9 cellular contexts compared by ENCODE assay signal in genomic region chr16:661184-661821, GRCh38. TPM values are rescaled to one million over a fixed set of nuclear protein-coding genes. Genes with fewer than 3 reads are reported as not detected.
DNase-seq lines count a peak whose midpoint lies in the region; ATAC-seq and TF ChIP-seq lines count a peak whose summit lies in the region.
"Had no signal": no experiment of that assay in that cellular context is flagged by ENCODE, and none has a peak within 500 bp of the region (broad histone marks: within the 10 kb centered on the region; RNA-seq: fewer than 3 reads in every experiment).

No MANE protein-coding gene starts in this region.

- H3K18ac ChIP-seq in mesenchymal stem cell (ENCODE audit: low read depth in 1 of 2, low read length in 2 of 2): peak overlapping the region; percentile 15 to 64

- no peaks in the 10 kb centered on the region; the same call in 1 of the 2 replicates for H3K9me3 ChIP-seq in AG04450 (ENCODE audit: control insufficient read depth, insufficient read depth, low read length)
- H3K9me3 ChIP-seq in mesenchymal stem cell (ENCODE audit: control insufficient read depth, low read length): no peaks in the 10 kb centered on the region
- no peaks in the 10 kb centered on the region for H3K9me3 ChIP-seq in GM23248 (ENCODE audit: low read depth)
- no peaks in the 10 kb centered on the region for H3K9me3 ChIP-seq in hepatocyte (ENCODE audit: low read depth)

- H3K27me3 ChIP-seq in AG04450 (ENCODE audit: control insufficient read depth, insufficient read depth, low read length) (no peaks in the 10 kb centered on the region), mesenchymal stem cell (ENCODE audit: control insufficient read depth in 1 of 2, insufficient read depth in 1 of 2, low read length in 2 of 2) (no peaks in the 10 kb centered on the region), GM23248 (replicated peaks; ENCODE audit: insufficient read depth) (no peaks in the 10 kb centered on the region), hepatocyte (no peaks in the 10 kb centered on the region)

- POLR2A ChIA-PET in AG04450 (lab: Yijun Ruan, JAX): interaction anchor here (0.7 kb wide), 2 partner anchors 46 to 73 kb away, joined by 3 read pairs; no protein-coding TSS in a partner anchor

- no peaks in the 10 kb centered on the region for H3K79me2 ChIP-seq in GM23248 (ENCODE audit: insufficient read depth)
- H3K79me2 ChIP-seq in hepatocyte: no peaks in the 10 kb centered on the region

- H3F3A ChIP-seq in GM23248 (ENCODE audit: insufficient read depth): no peaks in the 10 kb centered on the region

- no peak for DNase-seq in AG04450 (ENCODE audit: low read depth, low spot score)
- no peak for DNase-seq in HFFc6
- DNase-seq in mesenchymal stem cell: no peak
- no peak for DNase-seq in GM23248
- no peak for DNase-seq in GDM1 (lab: John Stamatoyannopoulos, UW)
- DNase-seq in LoVo (ENCODE audit: low spot score): no peak
- DNase-seq in hepatocyte (ENCODE audit: low spot score): no peak
- DNase-seq: NCI-H1105 had no signal

- H2BK12ac ChIP-seq in mesenchymal stem cell (ENCODE audit: low read length in 2 of 2): peak overlapping the region; percentile 29 to 69

- H3K4me1 ChIP-seq in mesenchymal stem cell (ENCODE audit: control insufficient read depth, insufficient read depth, low read depth, low read length) (peaks cover 17% of the 10 kb centered on the region), GM23248 (ENCODE audit: insufficient read depth) (no peaks in the 10 kb centered on the region), hepatocyte (ENCODE audit: insufficient read depth) (peaks cover 3% of the 10 kb centered on the region)

- no peaks in the 10 kb centered on the region for H3K36me3 Mint-ChIP-seq in HFFc6 (ENCODE audit: low read depth)
- H3K36me3 Mint-ChIP-seq in activated T-helper 17 cell treated with anti-CD3 and anti-CD28 coated beads, Interleukin-2, amount 50 U/mL, for 72 hours (ENCODE audit: low read depth): no peaks in the 10 kb centered on the region

- no peaks in the 10 kb centered on the region; the same call in 1 of the 2 replicates for H3K27me3 Mint-ChIP-seq in HFFc6 (ENCODE audit: insufficient read depth)
- no peaks in the 10 kb centered on the region for H3K27me3 Mint-ChIP-seq in activated T-helper 17 cell treated with anti-CD3 and anti-CD28 coated beads, Interleukin-2, amount 50 U/mL, for 72 hours

- H4K8ac ChIP-seq in mesenchymal stem cell (ENCODE audit: low read length): peak overlapping the region; percentile 92

- no peak overlapping the region for H3K27ac Mint-ChIP-seq in HFFc6
- H3K27ac Mint-ChIP-seq in activated T-helper 17 cell treated with anti-CD3 and anti-CD28 coated beads, Interleukin-2, amount 50 U/mL, for 72 hours: no peak overlapping the region

- no peaks in the 10 kb centered on the region for H3K4me1 Mint-ChIP-seq in HFFc6 (ENCODE audit: low read depth)
- H3K4me1 Mint-ChIP-seq in activated T-helper 17 cell treated with anti-CD3 and anti-CD28 coated beads, Interleukin-2, amount 50 U/mL, for 72 hours: no peaks in the 10 kb centered on the region

- H3K4me3 ChIP-seq in AG04450 (ENCODE audit: low read depth, low read length) (no peak overlapping the region), mesenchymal stem cell (ENCODE audit: insufficient read depth in 1 of 2, low read depth in 1 of 2, low read length in 2 of 2) (no peak overlapping the region), GM23248 (no peak overlapping the region), hepatocyte (no peak overlapping the region)

- peak overlapping the region in 1 of 2 experiments; percentile 31 for H3K4ac ChIP-seq in mesenchymal stem cell (ENCODE audit: low read depth in 1 of 2, low read length in 2 of 2)

- TF ChIP-seq CTCF in AG04450 (IDR thresholded peaks at IDR 0.05; ENCODE audit: low read depth, low read length) (peak; percentile 5; the same call in 1 of the 2 replicates), HFFc6 (IDR thresholded peaks at IDR 0.05) (peak; percentile 3; the same call in 1 of the 2 replicates), hepatocyte (IDR thresholded peaks at IDR 0.05; ENCODE audit: poor library complexity) (no peak)

- H3K4me2 ChIP-seq in mesenchymal stem cell (ENCODE audit: low read length, poor library complexity, severe bottlenecking) (peak overlapping the region; percentile 35), GM23248 (ENCODE audit: unreplicated experiment) (no peak overlapping the region), hepatocyte (no peak overlapping the region)

- peak overlapping the region; percentile 64 for H4K91ac ChIP-seq in mesenchymal stem cell (ENCODE audit: low read length)

- H3K79me1 ChIP-seq in mesenchymal stem cell (replicated peaks; ENCODE audit: low read length, poor library complexity, severe bottlenecking): no peaks in the 10 kb centered on the region

- H2AFZ ChIP-seq in mesenchymal stem cell (ENCODE audit: low read depth, low read length) (no peak overlapping the region), GM23248 (no peak overlapping the region), hepatocyte (no peak overlapping the region)

- H2AK5ac ChIP-seq in mesenchymal stem cell (ENCODE audit: low read length, severe bottlenecking): peak overlapping the region; percentile 56

- no peaks in the 10 kb centered on the region for H3K9me3 Mint-ChIP-seq in HFFc6
- no peaks in the 10 kb centered on the region for H3K9me3 Mint-ChIP-seq in activated T-helper 17 cell treated with anti-CD3 and anti-CD28 coated beads, Interleukin-2, amount 50 U/mL, for 72 hours

- H4K20me1 ChIP-seq in GM23248 (ENCODE audit: insufficient read depth): no peaks in the 10 kb centered on the region
- no peaks in the 10 kb centered on the region for H4K20me1 ChIP-seq in hepatocyte (ENCODE audit: insufficient read depth, poor library complexity, severe bottlenecking)

- in situ Hi-C loops in GM23248 (cut with MboI): no loop called here

- H3K4me3 Mint-ChIP-seq in HFFc6: peak overlapping the region; percentile 13; the same call in 1 of the 2 replicates
- peak overlapping the region; percentile 17 for H3K4me3 Mint-ChIP-seq in activated T-helper 17 cell treated with anti-CD3 and anti-CD28 coated beads, Interleukin-2, amount 50 U/mL, for 72 hours

- H3K14ac ChIP-seq in mesenchymal stem cell (ENCODE audit: low read length in 2 of 2): no peak overlapping the region

- H3K27ac ChIP-seq in AG04450 (ENCODE audit: low read depth, low read length): peak overlapping the region; percentile 11
- no peak overlapping the region for H3K27ac ChIP-seq in mesenchymal stem cell (ENCODE audit: low read length, poor library complexity, severe bottlenecking)
- no peak overlapping the region for H3K27ac ChIP-seq in GM23248
- no peak overlapping the region for H3K27ac ChIP-seq in hepatocyte

- peak overlapping the region; percentile 15 for H3K9ac ChIP-seq in mesenchymal stem cell (ENCODE audit: low read length)
- H3K9ac ChIP-seq in GM23248: no peak overlapping the region

- CTCF ChIA-PET in AG04450 (lab: Charles Lee): interaction anchor here (1.0 kb wide), 1 partner anchor 15 kb away, joined by 3 read pairs; no protein-coding TSS in a partner anchor

- no peak overlapping the region for H2BK120ac ChIP-seq in mesenchymal stem cell (ENCODE audit: low read depth, low read length)

- H2BK15ac ChIP-seq in mesenchymal stem cell (ENCODE audit: low read depth, poor library complexity, severe bottlenecking): peak overlapping the region; percentile 33

- H3K9me2 ChIP-seq in GM23248 (ENCODE audit: insufficient read depth) (no peaks in the 10 kb centered on the region), hepatocyte (replicated peaks; ENCODE audit: insufficient read depth) (no peaks in the 10 kb centered on the region)

- 75% methylated on average over 33 of the region's 35 CpGs for WGBS in mesenchymal stem cell
- 93% methylated on average over 32 to 35 of the region's 35 CpGs for WGBS in GM23248 (ENCODE audit: low coverage in 1 of 2, low lambda C conversion rate in 2 of 2, missing lambda C conversion rate in 2 of 2), 2 experiments
- WGBS in hepatocyte (ENCODE audit: low lambda C conversion rate, missing lambda C conversion rate): 85% methylated on average over 31 of the region's 35 CpGs

- H2BK5ac ChIP-seq in mesenchymal stem cell (ENCODE audit: low read depth, low read length, poor library complexity, severe bottlenecking): no peak overlapping the region

- no peak for ATAC-seq in activated T-helper 17 cell treated with anti-CD3 and anti-CD28 coated beads, Interleukin-2, amount 50 U/mL, for 72 hours (replicated peaks)

- H3K36me3 ChIP-seq in mesenchymal stem cell (ENCODE audit: control insufficient read depth in 1 of 2, insufficient read depth in 2 of 2, low read depth in 1 of 2, low read length in 2 of 2) (peaks cover 3 to 59% of the 10 kb centered on the region in 2 experiments), GM23248 (ENCODE audit: low read depth) (no peaks in the 10 kb centered on the region), hepatocyte (replicated peaks; ENCODE audit: insufficient read depth, low read depth) (no peaks in the 10 kb centered on the region)

- H3K23ac ChIP-seq in mesenchymal stem cell (ENCODE audit: low read length in 2 of 2): no peak overlapping the region

RNA-seq across cellular contexts. Expression of gene RHOT2, which starts 6.6 kb away (rescaled TPM):
- 38.0 and 53.3 TPM in 2 replicates for polyA plus RNA-seq in AG04450 (2011; rRNA removed)
- polyA minus RNA-seq in AG04450 (2011; rRNA and poly(A)+ RNA removed): 28.1 and 42.2 TPM in 2 replicates
- 10 to 100 TPM; 73.9 to 93.4 (median 84.8) TPM for total RNA-seq in HFFc6 (2021; fragmentation: NEBNext Ultra II Directional; extraction: Animal tissue kit (Norgen Biotek cat#: 25700))
- 100 to 1,000 TPM; 134 to 149 TPM for total RNA-seq in activated T-helper 17 cell treated with anti-CD3 and anti-CD28 coated beads, Interleukin-2, amount 50 U/mL, for 72 hours
- 61.9 TPM for polyA plus RNA-seq in mesenchymal stem cell (2013, experiment 1 of 2)
- 56.8 TPM for polyA plus RNA-seq in mesenchymal stem cell (2013, experiment 2 of 2)
- total RNA-seq in GM23248 (2014; rRNA removed; shearing (Covaris generic)): 44.9 and 65.9 TPM in 2 replicates
- 65.1 and 70.0 TPM in 2 replicates for polyA plus RNA-seq in GM23248 (2016; fragmentation: Nextera tagmentation; extraction: Ambion mirVana)
- total RNA-seq in hepatocyte: 41.8 and 63.2 TPM in 2 replicates
- polyA plus RNA-seq in hepatocyte: 158 and 201 TPM in 2 replicates

RNA-seq across cellular contexts. Expression of gene WDR90, which starts 12.1 kb away (rescaled TPM):
- polyA plus RNA-seq in AG04450 (2011; rRNA removed): 2.1 and 2.5 TPM in 2 replicates
- 2.8 and 3.5 TPM in 2 replicates for polyA minus RNA-seq in AG04450 (2011; rRNA and poly(A)+ RNA removed)
- total RNA-seq in HFFc6 (2021; fragmentation: NEBNext Ultra II Directional; extraction: Animal tissue kit (Norgen Biotek cat#: 25700)): 10 to 100 TPM; 11.6 to 19.0 (median 17.7) TPM
- 10 to 100 TPM; 50.7 to 93.9 TPM for total RNA-seq in activated T-helper 17 cell treated with anti-CD3 and anti-CD28 coated beads, Interleukin-2, amount 50 U/mL, for 72 hours
- polyA plus RNA-seq in mesenchymal stem cell (2013, experiment 1 of 2): 7.4 TPM
- polyA plus RNA-seq in mesenchymal stem cell (2013, experiment 2 of 2): 6.5 TPM
- 16.5 and 24.7 TPM in 2 replicates for total RNA-seq in GM23248 (2014; rRNA removed; shearing (Covaris generic))
- 4.7 and 8.2 TPM in 2 replicates for polyA plus RNA-seq in GM23248 (2016; fragmentation: Nextera tagmentation; extraction: Ambion mirVana)
- 6.4 and 14.4 TPM in 2 replicates for total RNA-seq in hepatocyte
- polyA plus RNA-seq in hepatocyte: 25.1 and 30.3 TPM in 2 replicates

RNA-seq across cellular contexts. Expression of gene RHBDL1, which starts 14.2 kb away (rescaled TPM):
- 1.5 and 1.7 TPM in 2 replicates for polyA plus RNA-seq in AG04450 (2011; rRNA removed)
- polyA minus RNA-seq in AG04450 (2011; rRNA and poly(A)+ RNA removed): 0.23 and 0.35 TPM in 2 replicates
- 1 to 10 TPM; 1.4 to 2.3 (median 1.7) TPM for total RNA-seq in HFFc6 (2021; fragmentation: NEBNext Ultra II Directional; extraction: Animal tissue kit (Norgen Biotek cat#: 25700))
- total RNA-seq in activated T-helper 17 cell treated with anti-CD3 and anti-CD28 coated beads, Interleukin-2, amount 50 U/mL, for 72 hours: 1 to 10 TPM; 2.9 to 5.4 TPM
- polyA plus RNA-seq in mesenchymal stem cell (2013, experiment 1 of 2): 1.5 TPM
- 1.3 TPM for polyA plus RNA-seq in mesenchymal stem cell (2013, experiment 2 of 2)
- total RNA-seq in GM23248 (2014; rRNA removed; shearing (Covaris generic)): 0.89 and 2.1 TPM in 2 replicates
- 0.90 and 1.5 TPM in 2 replicates for polyA plus RNA-seq in GM23248 (2016; fragmentation: Nextera tagmentation; extraction: Ambion mirVana)
- total RNA-seq in hepatocyte: 2.3 and 3.4 TPM in 2 replicates
- polyA plus RNA-seq in hepatocyte: 4.2 and 8.1 TPM in 2 replicates

RNA-seq across cellular contexts. Expression of gene STUB1, which starts 18.9 kb away (rescaled TPM):
- polyA plus RNA-seq in AG04450 (2011; rRNA removed) (88.8 and 109 TPM in 2 replicates), GM23248 (2016; fragmentation: Nextera tagmentation; extraction: Ambion mirVana) (207 and 216 TPM in 2 replicates), hepatocyte (231 and 249 TPM in 2 replicates)
- 25.4 and 34.7 TPM in 2 replicates for polyA minus RNA-seq in AG04450 (2011; rRNA and poly(A)+ RNA removed)
- total RNA-seq in HFFc6 (2021; fragmentation: NEBNext Ultra II Directional; extraction: Animal tissue kit (Norgen Biotek cat#: 25700)): 100 to 1,000 TPM; 128 to 161 (median 141) TPM
- total RNA-seq in activated T-helper 17 cell treated with anti-CD3 and anti-CD28 coated beads, Interleukin-2, amount 50 U/mL, for 72 hours: 10 to 100 TPM; 47.5 to 98.2 TPM
- 116 TPM for polyA plus RNA-seq in mesenchymal stem cell (2013, experiment 1 of 2)
- 121 TPM for polyA plus RNA-seq in mesenchymal stem cell (2013, experiment 2 of 2)
- 183 and 201 TPM in 2 replicates for total RNA-seq in GM23248 (2014; rRNA removed; shearing (Covaris generic))
- total RNA-seq in hepatocyte: 116 TPM in 2 replicates

RNA-seq across cellular contexts. Expression of gene MCRIP2, which starts 19.7 kb away (rescaled TPM):
- polyA plus RNA-seq in AG04450 (2011; rRNA removed): 6.7 and 10.8 TPM in 2 replicates
- polyA minus RNA-seq in AG04450 (2011; rRNA and poly(A)+ RNA removed): 1.6 and 1.9 TPM in 2 replicates
- total RNA-seq in HFFc6 (2021; fragmentation: NEBNext Ultra II Directional; extraction: Animal tissue kit (Norgen Biotek cat#: 25700)): 10 to 100 TPM; 18.8 to 30.8 (median 24.2) TPM
- total RNA-seq in activated T-helper 17 cell treated with anti-CD3 and anti-CD28 coated beads, Interleukin-2, amount 50 U/mL, for 72 hours: 10 to 100 TPM; 29.2 to 54.5 TPM
- 27.2 TPM for polyA plus RNA-seq in mesenchymal stem cell (2013, experiment 1 of 2)
- polyA plus RNA-seq in mesenchymal stem cell (2013, experiment 2 of 2): 29.7 TPM
- total RNA-seq in GM23248 (2014; rRNA removed; shearing (Covaris generic)): 29.3 and 30.4 TPM in 2 replicates
- polyA plus RNA-seq in GM23248 (2016; fragmentation: Nextera tagmentation; extraction: Ambion mirVana): 22.4 and 22.6 TPM in 2 replicates
- total RNA-seq in hepatocyte: 43.0 and 61.4 TPM in 2 replicates
- 95.2 and 100 TPM in 2 replicates for polyA plus RNA-seq in hepatocyte
